In the genomic region with DNA sequence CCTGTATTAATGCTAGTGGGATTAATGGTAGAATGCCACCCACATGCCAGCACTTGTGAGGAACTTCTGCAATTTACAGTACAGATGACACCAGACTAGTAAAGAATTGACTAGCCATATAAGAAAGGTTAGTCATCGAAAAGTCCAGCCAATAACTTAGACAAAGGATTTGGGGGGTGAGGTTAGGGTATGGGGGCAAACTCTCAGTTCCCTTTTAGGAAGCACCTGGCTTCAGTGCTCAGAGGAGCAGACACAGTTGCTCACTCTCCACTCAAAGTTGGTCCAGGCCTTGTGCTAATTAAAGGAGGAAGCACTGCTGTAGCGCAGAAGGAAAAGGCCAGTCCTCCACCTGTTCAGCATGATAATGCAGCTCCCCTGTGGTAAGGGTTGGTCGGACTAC, we compare ENCODE assay signal across 10 cellular contexts. TPM values are rescaled to one million over a fixed set of nuclear protein-coding genes. Genes with fewer than 3 reads are reported as not detected.
A peak's percentile ranks its signal among the peaks of the same experiment; 100 is the strongest.
DNase-seq lines count a peak whose midpoint lies in the region; ATAC-seq and TF ChIP-seq lines count a peak whose summit lies in the region.
"Had no signal": no experiment of that assay in that cellular context is flagged by ENCODE, and none has a peak within 500 bp of the region (broad histone marks: within the 10 kb centered on the region; RNA-seq: fewer than 3 reads in every experiment).

No MANE protein-coding gene starts in this region.

- H2AFZ ChIP-seq in smooth muscle cell (ENCODE audit: low read depth), result no peak overlapping the region

- peak; percentile 30 for ATAC-seq in activated CD4-positive, alpha-beta T cell treated with anti-CD3 and anti-CD28 coated beads for 36 hours
- ATAC-seq in HG02759 (IDR thresholded peaks at IDR 0.05; ENCODE audit: unreplicated experiment), result peak; percentile 79
- ATAC-seq: HCT116 had no signal

- H3K9ac ChIP-seq in smooth muscle cell (ENCODE audit: low read depth), result no peak overlapping the region

- H3K36me3 Mint-ChIP-seq in activated CD4-positive, alpha-beta T cell treated with anti-CD3 and anti-CD28 coated beads for 36 hours (ENCODE audit: low read depth), result peaks cover 31% of the 10 kb centered on the region

- H3K4me2 ChIP-seq in smooth muscle cell, result no peak overlapping the region

- no peaks in the 10 kb centered on the region for H3K27me3 Mint-ChIP-seq in activated CD4-positive, alpha-beta T cell treated with anti-CD3 and anti-CD28 coated beads for 36 hours
- H3K27me3 Mint-ChIP-seq: brain had no signal

- peak overlapping the region; percentile 58 for H3K27ac ChIP-seq in smooth muscle cell (ENCODE audit: low read depth)

- H3K27me3 ChIP-seq in smooth muscle cell (ENCODE audit: low read depth), result no peaks in the 10 kb centered on the region

- H3K4me1 Mint-ChIP-seq in activated CD4-positive, alpha-beta T cell treated with anti-CD3 and anti-CD28 coated beads for 36 hours, result peaks cover 78% of the 10 kb centered on the region

- POLR2A ChIA-PET in activated CD4-positive, alpha-beta T cell treated with anti-CD3 and anti-CD28 coated beads for 36 hours (lab: Charles Lee), result no interaction called here

- no peak for TF ChIP-seq CTCF in smooth muscle cell (IDR thresholded peaks at IDR 0.05; ENCODE audit: borderline replicate concordance, insufficient read depth, poor library complexity, severe bottlenecking)

- peak overlapping the region; percentile 29 for H3K27ac Mint-ChIP-seq in activated CD4-positive, alpha-beta T cell treated with anti-CD3 and anti-CD28 coated beads for 36 hours

- no peaks in the 10 kb centered on the region for H3K4me1 ChIP-seq in smooth muscle cell (ENCODE audit: low read depth)

- 96% methylated on average over 3 of the region's 3 CpGs for WGBS in smooth muscle cell (ENCODE audit: low lambda C conversion rate)

- H3K9me3 Mint-ChIP-seq in activated CD4-positive, alpha-beta T cell treated with anti-CD3 and anti-CD28 coated beads for 36 hours (ENCODE audit: low read depth), result peaks cover 3% of the 10 kb centered on the region
- H3K9me3 Mint-ChIP-seq: brain had no signal

- H3F3A ChIP-seq in smooth muscle cell (ENCODE audit: low read depth), result peaks cover 12% of the 10 kb centered on the region

- H3K4me3 ChIP-seq in smooth muscle cell, result no peak overlapping the region

- H3K4me3 Mint-ChIP-seq in activated CD4-positive, alpha-beta T cell treated with anti-CD3 and anti-CD28 coated beads for 36 hours, result no peak overlapping the region
- H3K4me3 Mint-ChIP-seq: brain had no signal

- CTCF ChIA-PET in activated CD4-positive, alpha-beta T cell treated with anti-CD3 and anti-CD28 coated beads for 36 hours (lab: Charles Lee), result no interaction called here

- H3K79me2 ChIP-seq in smooth muscle cell (ENCODE audit: low read depth), result peaks cover 95% of the 10 kb centered on the region

- H3K36me3 ChIP-seq in smooth muscle cell (ENCODE audit: low read depth), result peaks cover 3% of the 10 kb centered on the region

- DNase-seq in activated CD4-positive, alpha-beta T cell treated with anti-CD3 and anti-CD28 coated beads for 36 hours, result no peak
- no peak for DNase-seq in activated CD4-positive, alpha-beta T cell treated with anti-CD3 and anti-CD28 coated beads, Interleukin-2, amount 50 U/mL, for 1 hour
- DNase-seq in NAMALWA (ENCODE audit: low spot score), result peak; percentile 56
- no peak for DNase-seq in smooth muscle cell (lab: John Stamatoyannopoulos, UW; ENCODE audit: unreplicated experiment)
- no peak for DNase-seq in superior temporal gyrus (ENCODE audit: extremely low spot score)
- no peak for DNase-seq in NCI-H446 treated with DMSO at 0.1 percent for 48 hours (lab: John Stamatoyannopoulos, UW)
- DNase-seq in NCI-H2196 (lab: John Stamatoyannopoulos, UW; ENCODE audit: unreplicated experiment), result no peak

- intact Hi-C loops in activated CD4-positive, alpha-beta T cell treated with anti-CD3 and anti-CD28 coated beads for 36 hours (cut with DNase I, micrococcal nuclease), result loop anchor here in 1 of 2 experiments (2.0 kb wide), 1 partner anchor 25 kb away; the partner anchor contains the start of gene TGFBR1

- H4K20me1 ChIP-seq in smooth muscle cell (ENCODE audit: low read depth), result peaks cover 99% of the 10 kb centered on the region

- no peaks in the 10 kb centered on the region for H3K9me3 ChIP-seq in smooth muscle cell (replicated peaks; ENCODE audit: low read depth)

RNA-seq across cellular contexts. Expression of gene TGFBR1, which starts 25.2 kb away (rescaled TPM):
- total RNA-seq in activated CD4-positive, alpha-beta T cell treated with anti-CD3 and anti-CD28 coated beads for 36 hours, result 10 to 100 TPM; 18.6 to 19.3 TPM
- total RNA-seq in smooth muscle cell, result 240 and 267 TPM in 2 replicates
- 77.0 and 87.8 TPM in 2 replicates for polyA plus RNA-seq in smooth muscle cell

Comparison
In these comparisons a context has a peak if more than half of its experiments do, and no peak if none do; other contexts are left out.
1. RNA of gene TGFBR1, which starts 25.2 kb away (total RNA-seq): 240 to 267 TPM in smooth muscle cell; 18.6 to 19.3 TPM in activated CD4-positive, alpha-beta T cell treated with anti-CD3 and anti-CD28 coated beads for 36 hours; every median in the first group is over 10 times any median in the second.